9 cellular contexts compared by ENCODE assay signal in the genomic region with DNA sequence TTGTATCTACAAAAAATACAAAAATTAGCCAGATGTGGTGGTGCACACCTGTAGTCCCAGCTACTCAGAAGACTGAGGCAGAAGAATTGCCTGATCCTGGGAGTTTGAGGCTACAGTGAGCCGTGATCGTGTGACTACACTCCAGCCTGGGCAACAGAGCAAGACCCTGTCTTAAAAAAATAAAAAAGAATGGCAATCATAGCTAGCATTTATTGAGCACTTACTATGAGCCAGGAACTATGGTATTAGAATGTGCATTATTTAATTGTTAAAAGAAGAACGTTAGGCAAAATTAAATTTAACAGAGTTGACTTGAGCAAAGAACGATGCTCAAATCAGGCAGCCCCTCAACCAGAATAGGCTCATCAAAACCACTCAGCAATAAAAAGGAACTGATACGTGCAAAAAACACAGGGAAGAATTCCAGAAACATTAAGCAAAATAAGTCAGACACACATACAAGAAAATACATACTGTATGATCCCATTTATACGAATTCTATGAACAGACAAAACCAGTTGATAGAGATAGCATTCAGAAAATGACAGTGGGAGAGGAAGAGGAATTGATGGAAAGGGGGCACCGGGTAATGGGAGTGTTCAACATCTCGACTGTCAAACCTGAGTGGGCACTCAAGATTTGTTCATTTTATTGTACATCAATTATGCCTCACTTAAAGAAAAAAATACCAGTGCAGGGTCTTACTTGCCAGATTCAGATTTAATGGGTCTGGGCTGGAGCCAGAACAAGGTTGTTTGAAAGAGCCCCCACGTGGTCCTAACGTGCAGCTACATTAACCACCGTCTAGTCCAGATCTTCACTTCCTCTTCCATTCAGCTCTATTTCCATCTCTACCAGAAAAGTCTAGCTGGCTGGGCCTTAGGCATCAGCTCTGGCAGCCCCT. TPM values are rescaled to one million over a fixed set of nuclear protein-coding genes. Genes with fewer than 3 reads are reported as not detected.
DNase-seq lines count a peak whose midpoint lies in the region; ATAC-seq, FAIRE-seq and TF ChIP-seq lines count a peak whose summit lies in the region.
"Had no signal": no experiment of that assay in that cellular context is flagged by ENCODE, and none has a peak within 500 bp of the region (broad histone marks: within the 10 kb centered on the region; RNA-seq: fewer than 3 reads in every experiment).

No MANE protein-coding gene starts in this region.

- TF ChIP-seq RAD21 in GM12878 (IDR thresholded peaks at IDR 0.05; ENCODE audit: insufficient read depth, low read depth, low read length) = peak; percentile 36; the same call in 1 of the 2 replicates

- intact Hi-C loops in GM12878 (cut with micrococcal nuclease; ENCODE audit: unreplicated experiment) = no loop called here

- no peaks in the 10 kb centered on the region for H3K79me2 ChIP-seq in GM12878 (ENCODE audit: control insufficient read depth, insufficient read depth, low read length)

- no peak overlapping the region for H3K4me2 ChIP-seq in GM12878 (ENCODE audit: control insufficient read depth, insufficient read depth)

- no peaks in the 10 kb centered on the region for H3K36me3 Mint-ChIP-seq in natural killer cell treated with Interleukin-12 subunit alpha and Interleukin-12 subunit beta and Interleukin-15 and Interleukin-18, amount 100 ng/mL, for 72 hours

- no peak overlapping the region for H3K9ac ChIP-seq in GM12878 (ENCODE audit: control insufficient read depth, insufficient read depth, low read length)

- H4K20me1 ChIP-seq in GM12878 (ENCODE audit: control insufficient read depth, insufficient read depth) = no peaks in the 10 kb centered on the region

- peak; percentile 40 to 46 (median 41); a peak in 5 of 6 replicates for TF ChIP-seq CTCF in GM12878 (IDR thresholded peaks at IDR 0.05 in 2 of 3, conservative IDR thresholded peaks at IDR 0.05 in 1 of 3; ENCODE audit: control insufficient read depth in 2 of 3, extremely low read depth in 1 of 3, insufficient read depth in 1 of 3, low read depth in 3 of 3, low read length in 3 of 3)

- BruUV-seq in GM12878 (replicated peaks; lab: Mats Ljungman, UMichigan) = no TSS peak

- no peak for TF ChIP-seq EP300 in GM12878 (IDR thresholded peaks at IDR 0.05; ENCODE audit: borderline replicate concordance in 1 of 2, control insufficient read depth in 1 of 2, low read depth in 2 of 2, low read length in 2 of 2)

- CTCF ChIA-PET in GM12878 (lab: Yijun Ruan, JAX) = interaction anchor here (0.5 to 3.5 kb wide), 15 partner anchors 11 to 386 kb away, joined by 3 to 37 read pairs (median 5); partner anchors contain the start of gene MLF2

- H3K27me3 Mint-ChIP-seq in natural killer cell treated with Interleukin-12 subunit alpha and Interleukin-12 subunit beta and Interleukin-15 and Interleukin-18, amount 100 ng/mL, for 72 hours = no peaks in the 10 kb centered on the region

- SMC1A ChIA-PET in GM12878 (lab: Charles Lee; ENCODE audit: uncharacterized antibody, unreplicated experiment) = interaction anchor here (0.6 to 2.5 kb wide), 13 partner anchors 9 to 212 kb away, joined by 3 to 26 read pairs (median 5); partner anchors contain the start of genes GAPDH and TNFRSF1A

- H3K4me3 Mint-ChIP-seq in natural killer cell treated with Interleukin-12 subunit alpha and Interleukin-12 subunit beta and Interleukin-15 and Interleukin-18, amount 100 ng/mL, for 72 hours = peak overlapping the region; percentile 48

- WGBS in GM12878 (ENCODE audit: insufficient coverage, insufficient replicate concordance, low lambda C conversion rate, missing lambda C conversion rate) = 37% methylated on average over 11 of the region's 11 CpGs

- peaks cover 15 to 29% of the 10 kb centered on the region in 2 donors for H3K4me1 Mint-ChIP-seq in natural killer cell treated with Interleukin-12 subunit alpha and Interleukin-12 subunit beta and Interleukin-15 and Interleukin-18, amount 100 ng/mL, for 72 hours (ENCODE audit: low read depth in 2 of 2)

- no peaks in the 10 kb centered on the region for H3K9me3 ChIP-seq in GM12878 (replicated peaks; ENCODE audit: control insufficient read depth, insufficient read depth, low read length)
- H3K9me3 ChIP-seq in MG63 = no peaks in the 10 kb centered on the region

- FAIRE-seq in G401.6 (lab: Jason Lieb, UNC) (peak; percentile 83), GM12878 (lab: Jason Lieb, UNC) (peak; percentile 92)

- H3K9me3 Mint-ChIP-seq in natural killer cell treated with Interleukin-12 subunit alpha and Interleukin-12 subunit beta and Interleukin-15 and Interleukin-18, amount 100 ng/mL, for 72 hours = no peaks in the 10 kb centered on the region

- H3K27ac ChIP-seq in GM12878 (ENCODE audit: control insufficient read depth, insufficient read depth) = no peak overlapping the region

- DNase-seq in H4 (ENCODE audit: low spot score) (peak; percentile 53), OCI-M1 (lab: John Stamatoyannopoulos, UW) (peak; percentile 92), GM12878 (ENCODE audit: low read depth, low spot score) (peak; percentile 39), MG63 (no peak), cerebellar nuclear complex (lab: John Stamatoyannopoulos, UW) (no peak), NCI-H1092 (lab: John Stamatoyannopoulos, UW) (no peak)
- no peak for DNase-seq in natural killer cell treated with Interleukin-12 subunit alpha and Interleukin-12 subunit beta and Interleukin-15 and Interleukin-18, amount 100 ng/mL, for 72 hours (ENCODE audit: low spot score)

- H3K27ac Mint-ChIP-seq in natural killer cell treated with Interleukin-12 subunit alpha and Interleukin-12 subunit beta and Interleukin-15 and Interleukin-18, amount 100 ng/mL, for 72 hours = peak overlapping the region; percentile 59 to 85

- no peaks in the 10 kb centered on the region for H3K36me3 ChIP-seq in GM12878 (ENCODE audit: control insufficient read depth in 2 of 2, insufficient read depth in 2 of 2, low read length in 1 of 2)
- H3K36me3 ChIP-seq in MG63 = no peaks in the 10 kb centered on the region

- H3K4me1 ChIP-seq in GM12878 (ENCODE audit: control insufficient read depth, insufficient read depth, low read length) = peaks cover 13% of the 10 kb centered on the region; the same call in 1 of the 2 replicates

- H2AFZ ChIP-seq in GM12878 (ENCODE audit: control insufficient read depth, low read depth, low read length) = no peak overlapping the region

- TF ChIP-seq POLR2A in GM12878 (IDR thresholded peaks at IDR 0.05; ENCODE audit: low read depth, low read length) = no peak

- RAD21 ChIA-PET in GM12878 (lab: Charles Lee; ENCODE audit: unreplicated experiment) = interaction anchor here (0.9 to 3.2 kb wide), 10 partner anchors 11 to 83 kb away, joined by 3 to 19 read pairs (median 4); no protein-coding TSS in a partner anchor

- ATAC-seq in GM12878 = peak; percentile 94
- ATAC-seq in natural killer cell treated with Interleukin-12 subunit alpha and Interleukin-12 subunit beta and Interleukin-15 and Interleukin-18, amount 100 ng/mL, for 72 hours = peak; percentile 55 to 57
- ATAC-seq: right cardiac atrium had no signal

- H3K27me3 ChIP-seq in GM12878 (replicated peaks in 1 of 2; ENCODE audit: control insufficient read depth in 2 of 2, insufficient read depth in 2 of 2, low read length in 1 of 2) (no peaks in the 10 kb centered on the region), MG63 (no peaks in the 10 kb centered on the region)

- H3K4me3 ChIP-seq in GM12878 (no peak overlapping the region), MG63 (no peak overlapping the region)

- POLR2A ChIA-PET in GM12878 (lab: Charles Lee) = interaction anchor here (0.6 to 1.5 kb wide), 2 partner anchors 10 to 32 kb away, joined by 3 to 6 read pairs; no protein-coding TSS in a partner anchor

- in situ Hi-C loops in GM12878 (cut with MboI) = no loop called here

RNA-seq across cellular contexts. Expression of gene SCNN1A, which starts 8.0 kb away (rescaled TPM):
- 1.7 and 2.1 TPM in 2 replicates for total RNA-seq in H4 (2014; rRNA removed; shearing (Covaris generic))
- total RNA-seq in GM12878 (2013; cell fraction: nucleolus; rRNA removed) = not detected in 2 replicates
- total RNA-seq in GM12878 (2014; rRNA removed) (not detected in 2 replicates), GM12878 (2014; rRNA removed; fragmentation: Illumina TruSeq; extraction: Trizol) (not detected in 2 replicates), GM12878 (2021) (0.56 and 0.69 TPM in 2 replicates)
- not detected for polyA plus RNA-seq in GM12878 (2011; ENCODE audit: low read depth)
- polyA plus RNA-seq in GM12878 (2011; rRNA removed) (not detected in 2 replicates), GM12878 (2014; fragmentation: Illumina TruSeq; extraction: Trizol) (not detected in 2 replicates), GM12878 (2014; fragmentation: Nextera tagmentation; extraction: Ambion mirVana) (not detected), GM12878 (2014; rRNA removed) (0.03 TPM in 1 of 2 replicates, not detected in the other), GM12878 (2016; fragmentation: Nextera tagmentation; extraction: Ambion mirVana) (under 1 TPM in 1 of 2 experiments, not detected in 1; 0.14 TPM)
- not detected in 2 replicates for polyA plus RNA-seq in GM12878 (2011; cell fraction: cytosol; rRNA removed)
- polyA plus RNA-seq in GM12878 (2011; cell fraction: nucleus; rRNA removed) = not detected in 2 replicates
- not detected in 2 replicates for polyA plus RNA-seq in GM12878 (2012)
- polyA minus RNA-seq in GM12878 (2011; rRNA and poly(A)+ RNA removed) = not detected in 2 replicates
- not detected in 2 replicates for polyA minus RNA-seq in GM12878 (2011; cell fraction: cytosol; rRNA and poly(A)+ RNA removed)
- not detected in 2 replicates for polyA minus RNA-seq in GM12878 (2011; cell fraction: nucleus; rRNA and poly(A)+ RNA removed)
- total RNA-seq in natural killer cell treated with Interleukin-12 subunit alpha and Interleukin-12 subunit beta and Interleukin-15 and Interleukin-18, amount 100 ng/mL, for 72 hours = not detected
- total RNA-seq in MG63 (2014; rRNA removed; shearing (Covaris generic); ENCODE audit: low replicate concordance) = 0.07 and 0.66 TPM in 2 replicates

RNA-seq across cellular contexts. Expression of gene LTBR, which starts 16.6 kb away (rescaled TPM):
- total RNA-seq in H4 (2014; rRNA removed; shearing (Covaris generic)) = 19.5 and 31.5 TPM in 2 replicates
- not detected in 2 replicates for total RNA-seq in GM12878 (2013; cell fraction: nucleolus; rRNA removed)
- total RNA-seq in GM12878 (2014; rRNA removed) = not detected in 2 replicates
- total RNA-seq in GM12878 (2014; rRNA removed; fragmentation: Illumina TruSeq; extraction: Trizol) = not detected in 2 replicates
- 0.44 and 0.45 TPM in 2 replicates for total RNA-seq in GM12878 (2021)
- polyA plus RNA-seq in GM12878 (2011; ENCODE audit: low read depth) = not detected
- polyA plus RNA-seq in GM12878 (2011; rRNA removed) = not detected in 2 replicates
- polyA plus RNA-seq in GM12878 (2011; cell fraction: cytosol; rRNA removed) = not detected in 2 replicates
- 0.07 TPM in 1 of 2 replicates, not detected in the other for polyA plus RNA-seq in GM12878 (2011; cell fraction: nucleus; rRNA removed)
- 0.23 and 0.31 TPM in 2 replicates for polyA plus RNA-seq in GM12878 (2012)
- polyA plus RNA-seq in GM12878 (2014; fragmentation: Illumina TruSeq; extraction: Trizol) = not detected in 2 replicates
- polyA plus RNA-seq in GM12878 (2014; fragmentation: Nextera tagmentation; extraction: Ambion mirVana) = not detected
- polyA plus RNA-seq in GM12878 (2014; rRNA removed) = not detected in 2 replicates
- polyA plus RNA-seq in GM12878 (2016; fragmentation: Nextera tagmentation; extraction: Ambion mirVana) = under 1 TPM in 1 of 2 experiments, not detected in 1; 0.24 TPM
- polyA minus RNA-seq in GM12878 (2011; rRNA and poly(A)+ RNA removed) = not detected in 2 replicates
- 0.94 and 4.8 TPM in 2 replicates for polyA minus RNA-seq in GM12878 (2011; cell fraction: cytosol; rRNA and poly(A)+ RNA removed)
- 0.48 and 2.2 TPM in 2 replicates for polyA minus RNA-seq in GM12878 (2011; cell fraction: nucleus; rRNA and poly(A)+ RNA removed)
- 1 to 10 TPM; 2.3 to 3.9 TPM for total RNA-seq in natural killer cell treated with Interleukin-12 subunit alpha and Interleukin-12 subunit beta and Interleukin-15 and Interleukin-18, amount 100 ng/mL, for 72 hours
- 35.0 and 61.5 TPM in 2 replicates for total RNA-seq in MG63 (2014; rRNA removed; shearing (Covaris generic); ENCODE audit: low replicate concordance)

RNA-seq across cellular contexts. Expression of gene TNFRSF1A, which starts 25.4 kb away (rescaled TPM):
- 320 and 327 TPM in 2 replicates for total RNA-seq in H4 (2014; rRNA removed; shearing (Covaris generic))
- total RNA-seq in GM12878 (2013; cell fraction: nucleolus; rRNA removed) = 25.3 and 26.1 TPM in 2 replicates
- total RNA-seq in GM12878 (2014; rRNA removed) (11.7 and 14.1 TPM in 2 replicates), GM12878 (2014; rRNA removed; fragmentation: Illumina TruSeq; extraction: Trizol) (7.3 and 9.8 TPM in 2 replicates), GM12878 (2021) (16.2 and 16.5 TPM in 2 replicates)
- 4.1 TPM for polyA plus RNA-seq in GM12878 (2011; ENCODE audit: low read depth)
- polyA plus RNA-seq in GM12878 (2011; rRNA removed) (16.5 and 18.9 TPM in 2 replicates), GM12878 (2014; fragmentation: Illumina TruSeq; extraction: Trizol) (6.4 and 14.8 TPM in 2 replicates), GM12878 (2014; fragmentation: Nextera tagmentation; extraction: Ambion mirVana) (under 1 TPM; 0.24 to 0.77 TPM), GM12878 (2014; rRNA removed) (12.7 and 13.1 TPM in 2 replicates), GM12878 (2016; fragmentation: Nextera tagmentation; extraction: Ambion mirVana) (10 to 100 TPM; 10.6 to 13.0 TPM)
- 16.0 and 25.6 TPM in 2 replicates for polyA plus RNA-seq in GM12878 (2011; cell fraction: cytosol; rRNA removed)
- polyA plus RNA-seq in GM12878 (2011; cell fraction: nucleus; rRNA removed) = 30.0 and 37.3 TPM in 2 replicates
- 7.0 and 13.2 TPM in 2 replicates for polyA plus RNA-seq in GM12878 (2012)
- polyA minus RNA-seq in GM12878 (2011; rRNA and poly(A)+ RNA removed) = 22.5 and 36.4 TPM in 2 replicates
- 13.6 and 15.8 TPM in 2 replicates for polyA minus RNA-seq in GM12878 (2011; cell fraction: cytosol; rRNA and poly(A)+ RNA removed)
- 24.8 and 42.8 TPM in 2 replicates for polyA minus RNA-seq in GM12878 (2011; cell fraction: nucleus; rRNA and poly(A)+ RNA removed)
- 100 to 1,000 TPM in 1 of 2 donors, 10 to 100 TPM in 1; 83.2 to 102 TPM for total RNA-seq in natural killer cell treated with Interleukin-12 subunit alpha and Interleukin-12 subunit beta and Interleukin-15 and Interleukin-18, amount 100 ng/mL, for 72 hours
- total RNA-seq in MG63 (2014; rRNA removed; shearing (Covaris generic); ENCODE audit: low replicate concordance) = 181 and 208 TPM in 2 replicates

RNA-seq across cellular contexts. Expression of gene PLEKHG6, which starts 56.8 kb away (rescaled TPM):
- 0.10 TPM in 1 of 2 replicates, not detected in the other for total RNA-seq in H4 (2014; rRNA removed; shearing (Covaris generic))
- 2.3 and 2.8 TPM in 2 replicates for total RNA-seq in GM12878 (2013; cell fraction: nucleolus; rRNA removed)
- 1.0 and 1.4 TPM in 2 replicates for total RNA-seq in GM12878 (2014; rRNA removed)
- total RNA-seq in GM12878 (2014; rRNA removed; fragmentation: Illumina TruSeq; extraction: Trizol) = 0.60 and 0.72 TPM in 2 replicates
- total RNA-seq in GM12878 (2021) = 0.90 and 1.5 TPM in 2 replicates
- 0.33 TPM for polyA plus RNA-seq in GM12878 (2011; ENCODE audit: low read depth)
- 1.4 and 2.0 TPM in 2 replicates for polyA plus RNA-seq in GM12878 (2011; rRNA removed)
- polyA plus RNA-seq in GM12878 (2011; cell fraction: cytosol; rRNA removed) = 4.7 and 9.6 TPM in 2 replicates
- 3.3 and 9.4 TPM in 2 replicates for polyA plus RNA-seq in GM12878 (2011; cell fraction: nucleus; rRNA removed)
- 1.6 and 2.4 TPM in 2 replicates for polyA plus RNA-seq in GM12878 (2012)
- 0.10 and 0.62 TPM in 2 replicates for polyA plus RNA-seq in GM12878 (2014; fragmentation: Illumina TruSeq; extraction: Trizol)
- under 1 TPM; 0.10 to 0.20 TPM for polyA plus RNA-seq in GM12878 (2014; fragmentation: Nextera tagmentation; extraction: Ambion mirVana)
- 1.6 and 4.0 TPM in 2 replicates for polyA plus RNA-seq in GM12878 (2014; rRNA removed)
- polyA plus RNA-seq in GM12878 (2016; fragmentation: Nextera tagmentation; extraction: Ambion mirVana) = 1 to 10 TPM; 1.4 to 2.3 TPM
- polyA minus RNA-seq in GM12878 (2011; rRNA and poly(A)+ RNA removed) = 1.7 and 9.9 TPM in 2 replicates
- 2.7 and 6.9 TPM in 2 replicates for polyA minus RNA-seq in GM12878 (2011; cell fraction: cytosol; rRNA and poly(A)+ RNA removed)
- polyA minus RNA-seq in GM12878 (2011; cell fraction: nucleus; rRNA and poly(A)+ RNA removed) = 0.60 and 6.0 TPM in 2 replicates
- not detected for total RNA-seq in natural killer cell treated with Interleukin-12 subunit alpha and Interleukin-12 subunit beta and Interleukin-15 and Interleukin-18, amount 100 ng/mL, for 72 hours
- not detected in 2 replicates for total RNA-seq in MG63 (2014; rRNA removed; shearing (Covaris generic); ENCODE audit: low replicate concordance)

Comparison
In these comparisons a context has a peak if more than half of its experiments do, and no peak if none do; other contexts are left out.
1. DNase-seq: peak in H4 (single experiment), OCI-M1 (single experiment) and GM12878 (single experiment); none in natural killer cell treated with Interleukin-12 subunit alpha and Interleukin-12 subunit beta and Interleukin-15 and Interleukin-18, amount 100 ng/mL, for 72 hours (single experiment), MG63 (single experiment), cerebellar nuclear complex (0 of 2) and NCI-H1092 (single experiment).